ENCODE assay signal across 26 cellular contexts in genomic region chr1:244316986-244317655, GRCh38.
"Had no signal": no experiment of that assay in that cellular context is flagged by ENCODE, and none has a peak within 500 bp of the region (broad histone marks: within the 10 kb centered on the region; RNA-seq: fewer than 3 reads in every experiment).

No MANE protein-coding gene starts in this region.

- H3K9me3 Mint-ChIP-seq: activated naive CD4-positive, alpha-beta T cell treated with anti-CD3 and anti-CD28 coated beads for 36 hours; activated naive CD8-positive, alpha-beta T cell treated with anti-CD3 and anti-CD28 coated beads, Interleukin-2, amount 10 ng/mL, durations not matched to agents 7 days and 5 days; activated T-helper 1 cell treated with anti-CD3 and anti-CD28 coated beads, Interleukin-12 subunit alpha, Interleukin-12 subunit beta, Interleukin-2, Interleukin-4 antibody, amounts not matched to agents 30 ng/mL and 10 ng/mL and 1 ng/mL, durations not matched to agents 14 hours and 24 hours and 36 hours; neural crest cell; stimulated activated memory B cell treated with anti-CD40 and anti-IgM and Interleukin-4, amounts not matched to agents 10 μg/mL and 1 μg/mL and 100 μg/mL, for 72 hours; stimulated activated naive CD8-positive, alpha-beta T cell treated with anti-CD3 and anti-CD28 coated beads, Interleukin-15, amount 100 ng/mL, for 72 hours; type B pancreatic cell had no signal

- H3K27ac ChIP-seq: brain microvascular endothelial cell, esophagus muscularis mucosa, foreskin keratinocyte, heart left ventricle, left lung, right lobe of liver, skin epidermis, uterus had no signal

- H3K4me3 Mint-ChIP-seq: activated naive CD4-positive, alpha-beta T cell treated with anti-CD3 and anti-CD28 coated beads for 36 hours; activated naive CD8-positive, alpha-beta T cell treated with anti-CD3 and anti-CD28 coated beads, Interleukin-2, amount 10 ng/mL, durations not matched to agents 7 days and 5 days; activated T-helper 1 cell treated with anti-CD3 and anti-CD28 coated beads, Interleukin-12 subunit alpha, Interleukin-12 subunit beta, Interleukin-2, Interleukin-4 antibody, amounts not matched to agents 30 ng/mL and 10 ng/mL and 1 ng/mL, durations not matched to agents 14 hours and 24 hours and 36 hours; neural crest cell; stimulated activated memory B cell treated with anti-CD40 and anti-IgM and Interleukin-4, amounts not matched to agents 10 μg/mL and 1 μg/mL and 100 μg/mL, for 72 hours; stimulated activated naive CD8-positive, alpha-beta T cell treated with anti-CD3 and anti-CD28 coated beads, Interleukin-15, amount 100 ng/mL, for 72 hours; type B pancreatic cell had no signal

- H3K36me3 Mint-ChIP-seq: activated naive CD8-positive, alpha-beta T cell treated with anti-CD3 and anti-CD28 coated beads, Interleukin-2, amount 10 ng/mL, durations not matched to agents 7 days and 5 days; stimulated activated memory B cell treated with anti-CD40 and anti-IgM and Interleukin-4, amounts not matched to agents 10 μg/mL and 1 μg/mL and 100 μg/mL, for 72 hours; type B pancreatic cell had no signal

- H3K27me3 ChIP-seq: brain microvascular endothelial cell, esophagus muscularis mucosa, foreskin keratinocyte, heart left ventricle, left lung, right lobe of liver, uterus had no signal

- H3K4me3 ChIP-seq: esophagus muscularis mucosa, heart left ventricle, left lung, right lobe of liver, skin epidermis, uterus had no signal

- DNase-seq: activated CD4-positive, alpha-beta T cell treated with anti-CD3 and anti-CD28 coated beads for 4 hours; activated CD4-positive, alpha-beta T cell treated with anti-CD3 and anti-CD28 coated beads, Interleukin-2, amount 50 U/mL, for 4 hours; activated CD8-positive, alpha-beta memory T cell treated with anti-CD3 and anti-CD28 coated beads, Interleukin-2, amount 50 U/mL, for 4 hours; activated effector memory CD4-positive, alpha-beta T cell treated with anti-CD3 and anti-CD28 coated beads, Interleukin-2, amount 50 U/mL, for 16 hours; activated naive CD4-positive, alpha-beta T cell treated with anti-CD3 and anti-CD28 coated beads for 36 hours; activated naive CD8-positive, alpha-beta T cell treated with anti-CD3 and anti-CD28 coated beads, Interleukin-2, amount 10 ng/mL, durations not matched to agents 7 days and 5 days; activated T-cell treated with anti-CD3 and anti-CD28 coated beads, Interleukin-2, amount 50 U/mL, for 1 hour; brain microvascular endothelial cell; cortex of kidney; heart left ventricle; hypothalamus; kidney glomerular epithelial cell; left lung; right lobe of liver; stimulated activated CD4-positive, alpha-beta T cell treated with anti-CD3 and anti-CD28 coated beads, Interleukin-12 subunit alpha, Interleukin-12 subunit beta, amount 100 ng/mL, for 4 hours; stimulated activated CD4-positive, alpha-beta T cell treated with anti-CD3 and anti-CD28 coated beads, Interleukin-4, amount 100 ng/mL, for 24 hours; stimulated activated naive CD8-positive, alpha-beta T cell treated with anti-CD3 and anti-CD28 coated beads, Interleukin-15, amount 100 ng/mL, for 72 hours; substantia nigra; uterus had no signal

- ATAC-seq: foreskin keratinocyte; heart left ventricle; left lung; right lobe of liver; stimulated activated memory B cell treated with anti-CD40 and anti-IgM and Interleukin-4, amounts not matched to agents 10 μg/mL and 1 μg/mL and 100 μg/mL, for 72 hours; stimulated activated naive CD8-positive, alpha-beta T cell treated with anti-CD3 and anti-CD28 coated beads, Interleukin-15, amount 100 ng/mL, for 72 hours had no signal

- H3K36me3 ChIP-seq: brain microvascular endothelial cell, esophagus muscularis mucosa, heart left ventricle, left lung, right lobe of liver, uterus had no signal

- H3K27me3 Mint-ChIP-seq: activated naive CD8-positive, alpha-beta T cell treated with anti-CD3 and anti-CD28 coated beads, Interleukin-2, amount 10 ng/mL, durations not matched to agents 7 days and 5 days; stimulated activated memory B cell treated with anti-CD40 and anti-IgM and Interleukin-4, amounts not matched to agents 10 μg/mL and 1 μg/mL and 100 μg/mL, for 72 hours; stimulated activated naive CD8-positive, alpha-beta T cell treated with anti-CD3 and anti-CD28 coated beads, Interleukin-15, amount 100 ng/mL, for 72 hours; type B pancreatic cell had no signal

- H3K27ac Mint-ChIP-seq: activated naive CD4-positive, alpha-beta T cell treated with anti-CD3 and anti-CD28 coated beads for 36 hours; activated naive CD8-positive, alpha-beta T cell treated with anti-CD3 and anti-CD28 coated beads, Interleukin-2, amount 10 ng/mL, durations not matched to agents 7 days and 5 days; activated T-helper 1 cell treated with anti-CD3 and anti-CD28 coated beads, Interleukin-12 subunit alpha, Interleukin-12 subunit beta, Interleukin-2, Interleukin-4 antibody, amounts not matched to agents 30 ng/mL and 10 ng/mL and 1 ng/mL, durations not matched to agents 14 hours and 24 hours and 36 hours; stimulated activated memory B cell treated with anti-CD40 and anti-IgM and Interleukin-4, amounts not matched to agents 10 μg/mL and 1 μg/mL and 100 μg/mL, for 72 hours; stimulated activated naive CD8-positive, alpha-beta T cell treated with anti-CD3 and anti-CD28 coated beads, Interleukin-15, amount 100 ng/mL, for 72 hours; type B pancreatic cell had no signal

- H3K4me1 Mint-ChIP-seq: neural crest cell had no signal

- H3K4me1 ChIP-seq: right lobe of liver, uterus had no signal

- H3K9me3 ChIP-seq: esophagus muscularis mucosa, left lung, right lobe of liver, uterus had no signal
